Comparison of ENCODE assay signal across 30 cellular contexts in the genomic region with DNA sequence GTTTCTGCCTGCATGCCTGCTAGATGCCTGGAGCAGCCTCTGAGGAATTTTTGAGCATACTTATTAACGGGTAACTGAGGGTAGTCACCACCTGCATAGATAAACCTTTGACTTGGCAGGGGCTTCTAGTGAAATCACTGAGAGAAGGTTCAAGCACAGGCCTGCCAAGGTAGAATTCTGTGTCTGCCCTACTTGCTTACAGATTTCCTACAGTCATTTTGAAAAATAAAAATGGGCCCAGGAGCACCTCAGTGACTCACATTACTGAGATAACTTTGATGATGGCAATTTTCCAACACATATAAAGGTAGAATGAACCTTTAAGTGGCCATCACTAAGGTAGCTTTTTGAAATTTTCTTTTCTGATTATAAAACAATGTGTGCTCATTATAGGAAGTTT.
"Had no signal": no experiment of that assay in that cellular context is flagged by ENCODE, and none has a peak within 500 bp of the region (broad histone marks: within the 10 kb centered on the region; RNA-seq: fewer than 3 reads in every experiment).

No MANE protein-coding gene starts in this region.

- H3K4me3 Mint-ChIP-seq: activated naive CD8-positive, alpha-beta T cell; brain; effector memory CD8-positive, alpha-beta T cell; nephron; stimulated activated memory B cell treated with anti-CD40 and anti-IgM and Interleukin-4, amounts not matched to agents 10 μg/mL and 1 μg/mL and 100 μg/mL, for 72 hours; T-helper 17 cell had no signal

- H3K4me3 ChIP-seq: ascending aorta, coronary artery, dorsolateral prefrontal cortex, ovary, skin epidermis, suprapubic skin, tibial nerve had no signal

- H3K27ac ChIP-seq: coronary artery, dorsolateral prefrontal cortex, ovary, suprapubic skin, tibial nerve had no signal

- H3K4me1 Mint-ChIP-seq: nephron had no signal

- DNase-seq: activated CD4-positive, alpha-beta T cell treated with anti-CD3 and anti-CD28 coated beads, Interleukin-2, amount 50 U/mL, for 1 hour; activated CD4-positive, CD25-positive, alpha-beta regulatory T cell treated with anti-CD3 and anti-CD28 coated beads, Interleukin-2, amount 50 U/mL, for 72 hours; activated CD8-positive, alpha-beta memory T cell treated with anti-CD3 and anti-CD28 coated beads, Interleukin-2, amount 50 U/mL, for 4 hours; activated effector memory CD4-positive, alpha-beta T cell treated with Interleukin-2 at 50 U/mL for 16 hours; activated T-cell treated with anti-CD3 and anti-CD28 coated beads, Interleukin-2, amount 50 U/mL, for 48 hours; dorsolateral prefrontal cortex; effector memory CD8-positive, alpha-beta T cell; head of caudate nucleus; hippocampal formation; left cardiac atrium; left ventricle myocardium superior; ovary; SK-N-SH; stimulated activated CD4-positive, alpha-beta T cell treated with anti-CD3 and anti-CD28 coated beads, Interleukin-4, amount 100 ng/mL, for 24 hours; SW 1271; T-helper 17 cell; T1000 had no signal

- H3K27me3 ChIP-seq: ascending aorta, dorsolateral prefrontal cortex, ovary, suprapubic skin, tibial nerve had no signal

- H3K36me3 ChIP-seq: ovary had no signal

- H3K4me1 ChIP-seq: suprapubic skin had no signal

- H3K9me3 ChIP-seq: ascending aorta, ovary, SK-N-SH, suprapubic skin, tibial nerve had no signal

- ATAC-seq: effector memory CD8-positive, alpha-beta T cell; left cardiac atrium; left ventricle myocardium superior; sciatic nerve; stimulated activated memory B cell treated with anti-CD40 and anti-IgM and Interleukin-4, amounts not matched to agents 10 μg/mL and 1 μg/mL and 100 μg/mL, for 72 hours; T-helper 17 cell had no signal

- H3K9me3 Mint-ChIP-seq: brain; effector memory CD8-positive, alpha-beta T cell; nephron; stimulated activated memory B cell treated with anti-CD40 and anti-IgM and Interleukin-4, amounts not matched to agents 10 μg/mL and 1 μg/mL and 100 μg/mL, for 72 hours had no signal

- H3K27ac Mint-ChIP-seq: activated naive CD8-positive, alpha-beta T cell; brain; effector memory CD8-positive, alpha-beta T cell; nephron; progenitor cell of endocrine pancreas; stimulated activated memory B cell treated with anti-CD40 and anti-IgM and Interleukin-4, amounts not matched to agents 10 μg/mL and 1 μg/mL and 100 μg/mL, for 72 hours; T-helper 17 cell had no signal

- H3K27me3 Mint-ChIP-seq: activated naive CD8-positive, alpha-beta T cell; brain; effector memory CD8-positive, alpha-beta T cell; progenitor cell of endocrine pancreas; stimulated activated memory B cell treated with anti-CD40 and anti-IgM and Interleukin-4, amounts not matched to agents 10 μg/mL and 1 μg/mL and 100 μg/mL, for 72 hours; T-helper 17 cell had no signal

- FAIRE-seq: keratinocyte, urothelium cell line had no signal
